In genomic region chr7:43985904-43986864, GRCh38 we compare ENCODE assay signal across 8 cellular contexts. TPM values are rescaled to one million over a fixed set of nuclear protein-coding genes. Genes with fewer than 3 reads are reported as not detected.
DNase-seq lines count a peak whose midpoint lies in the region; ATAC-seq lines count a peak whose summit lies in the region.
"Not testable (repeated sequence)": the region's sequence is repeated elsewhere in the genome, so short reads cannot be mapped to it uniquely, and the experiment has no call there.

No MANE protein-coding gene starts in this region.

- ATAC-seq in stimulated activated naive B cell treated with anti-CD40 and anti-IgM and Interleukin-4, amounts not matched to agents 10 μg/mL and 1 μg/mL and 100 μg/mL, for 72 hours (replicated peaks), result peak; percentile 85 to 93

- DNase-seq in ELR (ENCODE audit: low read depth) (peak; percentile 73), H4 (ENCODE audit: low spot score) (peak; percentile 74), KBM-7 (peak; percentile 83), T-helper 9 cell (peak; percentile 93), globus pallidus (ENCODE audit: low spot score) (peak; percentile 10), non-pigmented ciliary epithelial cell (ENCODE audit: low read depth) (peak; percentile 5)
- peak; percentile 89 for DNase-seq in activated naive CD8-positive, alpha-beta T cell treated with anti-CD3 and anti-CD28 coated beads for 36 hours
- DNase-seq in stimulated activated naive B cell treated with anti-CD40 and anti-IgM and Interleukin-4, amounts not matched to agents 10 μg/mL and 1 μg/mL and 100 μg/mL, for 72 hours, result peak; percentile 32

- H3K36me3 Mint-ChIP-seq in activated naive CD8-positive, alpha-beta T cell treated with anti-CD3 and anti-CD28 coated beads for 36 hours; stimulated activated naive B cell treated with anti-CD40 and anti-IgM and Interleukin-4, amounts not matched to agents 10 μg/mL and 1 μg/mL and 100 μg/mL, for 72 hours: not testable (repeated sequence)

- not testable (repeated sequence) for H3K27me3 Mint-ChIP-seq in activated naive CD8-positive, alpha-beta T cell treated with anti-CD3 and anti-CD28 coated beads for 36 hours; stimulated activated naive B cell treated with anti-CD40 and anti-IgM and Interleukin-4, amounts not matched to agents 10 μg/mL and 1 μg/mL and 100 μg/mL, for 72 hours

- peak overlapping the region; percentile 16 for H3K27ac Mint-ChIP-seq in activated naive CD8-positive, alpha-beta T cell treated with anti-CD3 and anti-CD28 coated beads for 36 hours
- H3K27ac Mint-ChIP-seq in stimulated activated naive B cell treated with anti-CD40 and anti-IgM and Interleukin-4, amounts not matched to agents 10 μg/mL and 1 μg/mL and 100 μg/mL, for 72 hours, result peak overlapping the region; percentile 81

- H3K9me3 Mint-ChIP-seq in activated naive CD8-positive, alpha-beta T cell treated with anti-CD3 and anti-CD28 coated beads for 36 hours; stimulated activated naive B cell treated with anti-CD40 and anti-IgM and Interleukin-4, amounts not matched to agents 10 μg/mL and 1 μg/mL and 100 μg/mL, for 72 hours: not testable (repeated sequence)

- not testable (repeated sequence) for H3K4me1 Mint-ChIP-seq in activated naive CD8-positive, alpha-beta T cell treated with anti-CD3 and anti-CD28 coated beads for 36 hours; stimulated activated naive B cell treated with anti-CD40 and anti-IgM and Interleukin-4, amounts not matched to agents 10 μg/mL and 1 μg/mL and 100 μg/mL, for 72 hours

- in situ Hi-C loops in KBM-7 (cut with MboI; ENCODE audit: low pct_unique_long_range_greater_than_20kb, low sequenced_read_pairs), result not testable (repeated sequence)

- peak overlapping the region; percentile 39 for H3K4me3 Mint-ChIP-seq in activated naive CD8-positive, alpha-beta T cell treated with anti-CD3 and anti-CD28 coated beads for 36 hours
- H3K4me3 Mint-ChIP-seq in stimulated activated naive B cell treated with anti-CD40 and anti-IgM and Interleukin-4, amounts not matched to agents 10 μg/mL and 1 μg/mL and 100 μg/mL, for 72 hours, result peak overlapping the region; percentile 65 to 68

RNA-seq across cellular contexts. Expression of gene SPDYE1, which starts 11.5 kb away (rescaled TPM):
- not detected in 2 replicates for total RNA-seq in H4 (2014; rRNA removed; shearing (Covaris generic))
- not detected for total RNA-seq in activated naive CD8-positive, alpha-beta T cell treated with anti-CD3 and anti-CD28 coated beads for 36 hours

RNA-seq across cellular contexts. Expression of gene DBNL, which starts 58.3 kb away (rescaled TPM):
- total RNA-seq in H4 (2014; rRNA removed; shearing (Covaris generic)), result 183 and 196 TPM in 2 replicates
- total RNA-seq in activated naive CD8-positive, alpha-beta T cell treated with anti-CD3 and anti-CD28 coated beads for 36 hours, result 100 to 1,000 TPM; 131 to 136 TPM

RNA-seq across cellular contexts. Expression of gene UBE2D4, which starts 59.9 kb away (rescaled TPM):
- 34.0 and 35.7 TPM in 2 replicates for total RNA-seq in H4 (2014; rRNA removed; shearing (Covaris generic))
- 10 to 100 TPM; 12.1 to 12.7 TPM for total RNA-seq in activated naive CD8-positive, alpha-beta T cell treated with anti-CD3 and anti-CD28 coated beads for 36 hours

Comparison
In these comparisons a context has a peak if more than half of its experiments do, and no peak if none do; other contexts are left out.
1. Peak in every context shown above with its lines: DNase-seq and ATAC-seq.
2. DNase-seq: peak in every context shown above with its lines; median percentile 93 in T-helper 9 cell; 89 in activated naive CD8-positive, alpha-beta T cell treated with anti-CD3 and anti-CD28 coated beads for 36 hours; 83 in KBM-7; 74 in H4; 73 in ELR; 32 in stimulated activated naive B cell treated with anti-CD40 and anti-IgM and Interleukin-4, amounts not matched to agents 10 μg/mL and 1 μg/mL and 100 μg/mL, for 72 hours; 10 in globus pallidus; 5 in non-pigmented ciliary epithelial cell.